In the genomic region with DNA sequence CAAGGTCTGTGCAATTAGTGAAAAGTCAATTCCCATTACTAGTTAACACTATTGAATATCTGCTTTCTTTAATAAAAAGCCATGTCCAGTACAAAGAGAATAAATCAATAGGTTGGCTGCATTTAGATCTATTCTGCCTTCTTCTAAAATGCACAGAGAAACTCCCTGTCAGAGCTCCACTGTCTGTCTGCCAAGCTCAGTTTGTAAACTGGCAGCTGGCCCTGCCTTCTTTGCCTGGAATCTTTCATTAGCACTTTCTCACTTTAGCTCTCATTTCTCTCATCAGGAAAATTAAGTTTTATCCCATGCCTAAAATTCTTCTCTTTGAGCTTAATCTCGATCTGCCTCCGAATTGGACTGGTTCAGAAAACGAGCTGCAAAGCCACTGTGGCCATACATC, we compare ENCODE assay signal across 19 cellular contexts. TPM values are rescaled to one million over a fixed set of nuclear protein-coding genes. Genes with fewer than 3 reads are reported as not detected.
A peak's percentile ranks its signal among the peaks of the same experiment; 100 is the strongest.
DNase-seq lines count a peak whose midpoint lies in the region; ATAC-seq lines count a peak whose summit lies in the region.
"Had no signal": no experiment of that assay in that cellular context is flagged by ENCODE, and none has a peak within 500 bp of the region (broad histone marks: within the 10 kb centered on the region; RNA-seq: fewer than 3 reads in every experiment).

No MANE protein-coding gene starts in this region.

- peak; percentile 72 for DNase-seq in Ammon's horn (ENCODE audit: low spot score)
- DNase-seq in astrocyte of the hippocampus (ENCODE audit: low read depth, low spot score), result peak; percentile 48
- peak; percentile 51 for DNase-seq in left ventricle myocardium superior
- peak; percentile 62 for DNase-seq in pons (ENCODE audit: low spot score)
- no peak for DNase-seq in HuH-7.5 (ENCODE audit: low spot score)
- DNase-seq in activated CD4-positive, alpha-beta T cell treated with anti-CD3 and anti-CD28 coated beads, Interleukin-2, amount 50 U/mL, for 1 hour, result no peak
- no peak for DNase-seq in activated CD4-positive, alpha-beta T cell treated with anti-CD3 and anti-CD28 coated beads, Interleukin-2, amount 10 ng/mL, durations not matched to agents 7 days and 5 days
- DNase-seq: AML-193; CD8-positive, alpha-beta T cell; DMS79 treated with DMSO at 0.1 percent for 48 hours; NCI-H1048; NCI-H1417; NCI-H1694; NCI-H2029 treated with DMSO at 0.1 percent for 48 hours; NCI-H2227 treated with DMSO at 0.1 percent for 48 hours; NCI-H526 treated with DMSO at 0.1 percent for 48 hours; SIG-M5; SK-N-SH had no signal

- H3K9me3 Mint-ChIP-seq in activated CD4-positive, alpha-beta T cell treated with anti-CD3 and anti-CD28 coated beads, Interleukin-2, amount 10 ng/mL, durations not matched to agents 7 days and 5 days, result no peaks in the 10 kb centered on the region
- H3K9me3 Mint-ChIP-seq: CD8-positive, alpha-beta T cell had no signal

- POLR2A ChIA-PET in activated CD4-positive, alpha-beta T cell treated with anti-CD3 and anti-CD28 coated beads, Interleukin-2, amount 10 ng/mL, durations not matched to agents 7 days and 5 days (lab: Charles Lee), result no interaction called here

- intact Hi-C loops in left ventricle myocardium superior (cut with micrococcal nuclease), result no loop called here

- CTCF ChIA-PET in activated CD4-positive, alpha-beta T cell treated with anti-CD3 and anti-CD28 coated beads, Interleukin-2, amount 10 ng/mL, durations not matched to agents 7 days and 5 days (lab: Charles Lee), result interaction anchor here (1.0 kb wide), 1 partner anchor 357 kb away, joined by 3 read pairs; no protein-coding TSS in a partner anchor

- no peak overlapping the region for H3K27ac Mint-ChIP-seq in activated CD4-positive, alpha-beta T cell treated with anti-CD3 and anti-CD28 coated beads, Interleukin-2, amount 10 ng/mL, durations not matched to agents 7 days and 5 days
- H3K27ac Mint-ChIP-seq: CD8-positive, alpha-beta T cell had no signal

- H3K36me3 Mint-ChIP-seq in activated CD4-positive, alpha-beta T cell treated with anti-CD3 and anti-CD28 coated beads, Interleukin-2, amount 10 ng/mL, durations not matched to agents 7 days and 5 days (ENCODE audit: low read depth), result no peaks in the 10 kb centered on the region
- H3K36me3 Mint-ChIP-seq: CD8-positive, alpha-beta T cell had no signal

- no peaks in the 10 kb centered on the region for H3K4me1 Mint-ChIP-seq in activated CD4-positive, alpha-beta T cell treated with anti-CD3 and anti-CD28 coated beads, Interleukin-2, amount 10 ng/mL, durations not matched to agents 7 days and 5 days

- ATAC-seq in left ventricle myocardium superior, result peak; percentile 74
- ATAC-seq: CD8-positive, alpha-beta T cell; Panc1 had no signal

- peaks cover 3% of the 10 kb centered on the region for H3K27me3 Mint-ChIP-seq in activated CD4-positive, alpha-beta T cell treated with anti-CD3 and anti-CD28 coated beads, Interleukin-2, amount 10 ng/mL, durations not matched to agents 7 days and 5 days

- H3K4me3 Mint-ChIP-seq in activated CD4-positive, alpha-beta T cell treated with anti-CD3 and anti-CD28 coated beads, Interleukin-2, amount 10 ng/mL, durations not matched to agents 7 days and 5 days, result no peak overlapping the region
- H3K4me3 Mint-ChIP-seq: CD8-positive, alpha-beta T cell had no signal

RNA-seq across cellular contexts. Expression of a gene that starts 35.7 kb away (rescaled TPM):
- total RNA-seq in left ventricle myocardium superior, result 35.9 TPM
- 10 to 100 TPM; 36.5 to 47.6 TPM for total RNA-seq in activated CD4-positive, alpha-beta T cell treated with anti-CD3 and anti-CD28 coated beads, Interleukin-2, amount 10 ng/mL, durations not matched to agents 7 days and 5 days

Comparison
In these comparisons a context has a peak if more than half of its experiments do, and no peak if none do; other contexts are left out.
1. DNase-seq: peak in Ammon's horn (single experiment), astrocyte of the hippocampus (single experiment), left ventricle myocardium superior (single experiment) and pons (single experiment); none in HuH-7.5 (single experiment), activated CD4-positive, alpha-beta T cell treated with anti-CD3 and anti-CD28 coated beads, Interleukin-2, amount 50 U/mL, for 1 hour (single experiment) and activated CD4-positive, alpha-beta T cell treated with anti-CD3 and anti-CD28 coated beads, Interleukin-2, amount 10 ng/mL, durations not matched to agents 7 days and 5 days (single experiment).